ENCODE assay signal across 8 cellular contexts in genomic region chr1:167713330-167714081, GRCh38. TPM values are rescaled to one million over a fixed set of nuclear protein-coding genes. Genes with fewer than 3 reads are reported as not detected.
A peak's percentile ranks its signal among the peaks of the same experiment; 100 is the strongest.
DNase-seq lines count a peak whose midpoint lies in the region; ATAC-seq and TF ChIP-seq lines count a peak whose summit lies in the region.

No MANE protein-coding gene starts in this region.

- H3K4me1 Mint-ChIP-seq in immature natural killer cell = peaks cover 30 to 44% of the 10 kb centered on the region in 2 donors

- ATAC-seq in GM21619 (IDR thresholded peaks at IDR 0.05; ENCODE audit: unreplicated experiment) = no peak

- TF ChIP-seq POLR2A in adrenal gland (IDR thresholded peaks at IDR 0.05) = no peak

- H3K9me3 Mint-ChIP-seq in immature natural killer cell = peaks cover 0 to 3% (median 0%) of the 10 kb centered on the region in 6 donors

- no peak for TF ChIP-seq CTCF in adrenal gland (IDR thresholded peaks at IDR 0.05)

- no peaks in the 10 kb centered on the region for H3K36me3 ChIP-seq in adrenal gland (replicated peaks in 1 of 2)

- H3K27me3 Mint-ChIP-seq in immature natural killer cell (ENCODE audit: low read depth in 3 of 3) = peaks cover 19 to 46% (median 24%) of the 10 kb centered on the region in 3 donors

- H3K9me3 ChIP-seq in adrenal gland (replicated peaks in 1 of 3) = no peaks in the 10 kb centered on the region

- H3K4me3 ChIP-seq in adrenal gland = peak overlapping the region in 3 of 4 donors; percentile 23 to 52 (median 52)

- H3K27me3 ChIP-seq in adrenal gland = no peaks in the 10 kb centered on the region

- 9 to 12% (median 11%) methylated on average over 26 to 31 of the region's 31 CpGs for WGBS in adrenal gland, 4 donors

- peak overlapping the region; percentile 85 to 96 (median 95) for H3K4me3 Mint-ChIP-seq in immature natural killer cell

- peak; percentile 66 for DNase-seq in DMS53 (lab: John Stamatoyannopoulos, UW)
- peak; percentile 47 for DNase-seq in NCI-H146 (lab: John Stamatoyannopoulos, UW)
- DNase-seq in adrenal gland = peak; percentile 27 to 67 (median 47)
- peak; percentile 16 to 19 (median 17) for DNase-seq in immature natural killer cell
- peak; percentile 14 for DNase-seq in stimulated activated CD4-positive, alpha-beta T cell treated with anti-CD3 and anti-CD28 coated beads, Interleukin-4, amount 100 ng/mL, for 24 hours
- DNase-seq in D341Med (ENCODE audit: low spot score) = no peak
- DNase-seq in NCI-H1092 (lab: John Stamatoyannopoulos, UW) = no peak

- intact Hi-C loops in adrenal gland (cut with DNase I) = no loop called here

- no peaks in the 10 kb centered on the region for H3K36me3 Mint-ChIP-seq in immature natural killer cell

- peak overlapping the region; percentile 67 to 94 (median 79) for H3K27ac ChIP-seq in adrenal gland

- H3K4me1 ChIP-seq in adrenal gland (replicated peaks in 1 of 2) = peaks cover 0 to 6% of the 10 kb centered on the region in 2 donors

- peak overlapping the region; percentile 65 to 95 (median 79) for H3K27ac Mint-ChIP-seq in immature natural killer cell

RNA-seq across cellular contexts. Expression of gene MPZL1, which starts 8.3 kb away (rescaled TPM):
- 100 to 1,000 TPM in 1 of 8 donors, 10 to 100 TPM in 7; 32.5 to 101 (median 65.0) TPM for total RNA-seq in adrenal gland
- 10 to 100 TPM; 12.1 to 87.5 (median 20.6) TPM for polyA plus RNA-seq in adrenal gland
- polyA plus RNA-seq in immature natural killer cell = 10 to 100 TPM in 2 of 3 donors, 1 to 10 TPM in 1; 6.8 to 14.3 (median 12.1) TPM

Comparison
In these comparisons a context has a peak if more than half of its experiments do, and no peak if none do; other contexts are left out.
1. DNase-seq: peak in DMS53 (single experiment), NCI-H146 (single experiment), adrenal gland (7 of 7), immature natural killer cell (3 of 3) and stimulated activated CD4-positive, alpha-beta T cell treated with anti-CD3 and anti-CD28 coated beads, Interleukin-4, amount 100 ng/mL, for 24 hours (single experiment); none in D341Med (single experiment) and NCI-H1092 (single experiment).